In the genomic region with DNA sequence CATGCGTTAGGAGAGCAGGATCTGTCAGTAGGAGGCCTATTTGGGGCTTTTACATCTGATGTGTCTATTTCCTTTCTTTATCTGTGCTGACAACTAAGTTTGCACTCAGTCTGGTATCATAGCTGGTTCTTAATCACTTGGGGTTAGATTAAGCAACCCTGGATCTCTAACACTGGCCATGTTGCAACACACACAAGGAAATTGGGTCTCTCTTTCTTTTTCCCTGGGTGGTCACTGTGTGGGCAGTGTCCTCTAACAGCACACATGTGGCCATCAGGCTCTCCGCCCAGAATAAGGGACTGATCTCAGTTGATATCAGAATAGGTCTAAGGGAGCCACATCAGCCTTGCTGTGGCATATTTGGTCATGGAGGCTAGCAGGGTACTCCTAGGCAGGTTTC, we compare ENCODE assay signal across 13 cellular contexts. TPM values are rescaled to one million over a fixed set of nuclear protein-coding genes. Genes with fewer than 3 reads are reported as not detected.
DNase-seq lines count a peak whose midpoint lies in the region; ATAC-seq and TF ChIP-seq lines count a peak whose summit lies in the region.
"Had no signal": no experiment of that assay in that cellular context is flagged by ENCODE, and none has a peak within 500 bp of the region (broad histone marks: within the 10 kb centered on the region; RNA-seq: fewer than 3 reads in every experiment).

No MANE protein-coding gene starts in this region.

- H3K27me3 ChIP-seq in HL-60 (ENCODE audit: insufficient read depth, poor library complexity, severe bottlenecking) (no peaks in the 10 kb centered on the region), adrenal gland (no peaks in the 10 kb centered on the region), stomach (no peaks in the 10 kb centered on the region), HAP-1 (ENCODE audit: low read depth) (0 out of 2 replicates have a peak, but pooled peaks cover under 1% of the 10 kb centered on the region)

- TF ChIP-seq CTCF in HL-60 (IDR thresholded peaks at IDR 0.05; ENCODE audit: insufficient read depth, low read length) (no peak), adrenal gland (IDR thresholded peaks at IDR 0.05) (no peak), stomach (IDR thresholded peaks at IDR 0.05) (no peak)

- DNase-seq in HL-60 (ENCODE audit: low read depth in 1 of 2, low spot score in 1 of 2) = peak; percentile 18 to 28
- peak in 4 of 7 donors; percentile 15 to 70 (median 23) for DNase-seq in adrenal gland
- DNase-seq in left ventricle myocardium superior = peak; percentile 54
- DNase-seq in stomach = no peak
- no peak for DNase-seq in HAP-1 (ENCODE audit: low spot score in 2 of 2)
- no peak for DNase-seq in NCI-H526 (lab: John Stamatoyannopoulos, UW)
- no peak for DNase-seq in Kasumi-1 (lab: John Stamatoyannopoulos, UW)
- DNase-seq: CD4-positive, alpha-beta memory T cell; endodermal cell; NCI-H1417 treated with DMSO at 0.1 percent for 48 hours; NCI-H774; stimulated activated CD8-positive, alpha-beta memory T cell treated with anti-CD3 and anti-CD28 coated beads, Interleukin-4, amount 100 ng/mL, for 48 hours had no signal

- in situ Hi-C loops in HAP-1 (cut with MboI; ENCODE audit: low sequenced_read_pairs) = no loop called here

- intact Hi-C loops in adrenal gland (cut with DNase I) (no loop called here), left ventricle myocardium superior (cut with micrococcal nuclease) (no loop called here), stomach (cut with DNase I; ENCODE audit: low total_unique reads) (no loop called here)

- H3K4me3 ChIP-seq in HL-60 (replicated peaks; ENCODE audit: insufficient read depth, low read length) (no peak overlapping the region), adrenal gland (no peak overlapping the region), stomach (no peak overlapping the region), HAP-1 (no peak overlapping the region)

- TF ChIP-seq EP300 in stomach (IDR thresholded peaks at IDR 0.05) = no peak

- H3K4me1 ChIP-seq in adrenal gland (replicated peaks in 1 of 2) (peaks cover 0 to 9% of the 10 kb centered on the region in 2 donors), stomach (peaks cover 0 to 23% (median 8%) of the 10 kb centered on the region in 4 donors), HAP-1 (no peaks in the 10 kb centered on the region)

- H3K9me3 ChIP-seq in adrenal gland (replicated peaks in 1 of 3) (no peaks in the 10 kb centered on the region), stomach (no peaks in the 10 kb centered on the region), HAP-1 (no peaks in the 10 kb centered on the region)

- 41 to 80% (median 64%) methylated on average over 1 to 2 of the region's 2 CpGs for WGBS in adrenal gland, 4 donors
- WGBS in stomach, 5 donors = 36 to 74% (median 46%) methylated on average over 2 of the region's 2 CpGs

- H3K27ac ChIP-seq in HL-60 (replicated peaks) (no peak overlapping the region), adrenal gland (peak overlapping the region in 2 of 5 donors; percentile 44 to 51), stomach (peak overlapping the region in 3 of 5 donors; percentile 38 to 41 (median 38))

- TF ChIP-seq POLR2A in adrenal gland (IDR thresholded peaks at IDR 0.05) = no peak
- no peak for TF ChIP-seq POLR2A in stomach (IDR thresholded peaks at IDR 0.05)

- no peaks in the 10 kb centered on the region for H3K36me3 ChIP-seq in adrenal gland (replicated peaks in 1 of 2)
- H3K36me3 ChIP-seq in stomach = no peaks in the 10 kb centered on the region
- no peaks in the 10 kb centered on the region for H3K36me3 ChIP-seq in HAP-1 (replicated peaks)

- ATAC-seq in left ventricle myocardium superior = peak; percentile 87
- no peak for ATAC-seq in GM18519 (IDR thresholded peaks at IDR 0.05; ENCODE audit: low FRiP score, unreplicated experiment)

RNA-seq across cellular contexts. Expression of a gene that starts 38.8 kb away (rescaled TPM):
- total RNA-seq in adrenal gland = 1,000 to 10,000 TPM in 4 of 8 donors, 100 to 1,000 TPM in 4; 315 to 1,971 (median 888) TPM
- polyA plus RNA-seq in adrenal gland = 100 to 1,000 TPM; 454 to 564 (median 512) TPM
- total RNA-seq in left ventricle myocardium superior = 723 TPM
- total RNA-seq in stomach = 100 to 1,000 TPM; 188 to 972 (median 281) TPM
- polyA plus RNA-seq in stomach = 100 to 1,000 TPM in 1 of 3 donors, 10 to 100 TPM in 2; 71.8 to 199 (median 85.9) TPM
- total RNA-seq: CD4-positive, alpha-beta memory T cell had no signal
- polyA plus RNA-seq: CD4-positive, alpha-beta memory T cell had no signal

Comparison
In these comparisons a context has a peak if more than half of its experiments do, and no peak if none do; other contexts are left out.
1. DNase-seq: peak in HL-60 (2 of 2), adrenal gland (4 of 7) and left ventricle myocardium superior (single experiment); none in stomach (single experiment), HAP-1 (0 of 2), NCI-H526 (0 of 2) and Kasumi-1 (0 of 2).